26 cellular contexts compared by ENCODE assay signal in the genomic region with DNA sequence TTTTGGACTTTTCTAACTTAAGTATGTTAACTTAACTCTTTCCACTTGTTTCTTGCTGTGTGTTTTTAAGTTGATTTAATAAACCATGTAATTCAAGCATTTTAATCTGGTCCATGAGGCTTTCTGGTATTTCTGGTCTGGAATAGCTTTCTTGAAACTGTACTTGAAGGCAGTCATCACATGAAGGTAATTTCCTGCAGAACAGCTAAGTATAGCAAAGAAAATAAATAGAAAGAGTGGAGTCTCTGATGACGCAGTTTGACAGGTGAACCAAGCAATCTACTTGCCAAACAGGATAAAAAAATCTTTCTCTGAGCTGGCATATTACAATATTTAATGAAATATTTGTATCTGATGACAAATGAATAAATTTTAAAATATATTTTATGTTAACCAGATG.
"Had no signal": no experiment of that assay in that cellular context is flagged by ENCODE, and none has a peak within 500 bp of the region (broad histone marks: within the 10 kb centered on the region; RNA-seq: fewer than 3 reads in every experiment).

No MANE protein-coding gene starts in this region.

- H3K79me2 ChIP-seq: hepatocyte had no signal

- H3K27ac ChIP-seq: body of pancreas, cardiac muscle cell, hepatocyte, right lobe of liver had no signal

- DNase-seq: activated CD4-positive, alpha-beta memory T cell treated with anti-CD3 and anti-CD28 coated beads, Interleukin-2, amount 10 ng/mL, durations not matched to agents 7 days and 5 days; activated CD4-positive, alpha-beta T cell treated with anti-CD3 and anti-CD28 coated beads, Interleukin-2, amount 10 ng/mL, durations not matched to agents 24 days and 14 days; activated effector memory CD4-positive, alpha-beta T cell treated with anti-CD3 and anti-CD28 coated beads, Interleukin-2, amount 50 U/mL, for 16 hours; anterior cingulate cortex; body of pancreas; dermis blood vessel endothelial cell; effector CD8-positive, alpha-beta T cell; foreskin melanocyte; glutamatergic neuron; left ventricle myocardium superior; nephron progenitor cell; nucleus accumbens; right lobe of liver; stimulated activated CD4-positive, alpha-beta T cell treated with anti-CD3 and anti-CD28 coated beads, Interleukin-2, amount 100 ng/mL, for 48 hours; stimulated activated CD8-positive, alpha-beta memory T cell treated with anti-CD3 and anti-CD28 coated beads, Interleukin-4, amount 100 ng/mL, for 48 hours; stimulated activated naive CD4-positive, alpha-beta T cell; SW 1271; T-helper 17 cell had no signal

- H3K27ac Mint-ChIP-seq: activated CD4-positive, alpha-beta memory T cell treated with anti-CD3 and anti-CD28 coated beads, Interleukin-2, amount 10 ng/mL, durations not matched to agents 7 days and 5 days; activated CD4-positive, alpha-beta T cell treated with anti-CD3 and anti-CD28 coated beads, Interleukin-2, amount 10 ng/mL, durations not matched to agents 24 days and 14 days; activated naive CD4-positive, alpha-beta T cell treated with anti-CD3 and anti-CD28 coated beads, Interleukin-2, amount 50 U/mL, for 24 hours; memory B cell; nephron progenitor cell; T-helper 17 cell; type B pancreatic cell had no signal

- H2AFZ ChIP-seq: hepatocyte had no signal

- H3K27me3 ChIP-seq: body of pancreas, hepatocyte, right lobe of liver had no signal

- H3K4me3 Mint-ChIP-seq: activated CD4-positive, alpha-beta memory T cell treated with anti-CD3 and anti-CD28 coated beads, Interleukin-2, amount 10 ng/mL, durations not matched to agents 7 days and 5 days; activated CD4-positive, alpha-beta T cell treated with anti-CD3 and anti-CD28 coated beads, Interleukin-2, amount 10 ng/mL, durations not matched to agents 24 days and 14 days; activated naive CD4-positive, alpha-beta T cell treated with anti-CD3 and anti-CD28 coated beads, Interleukin-2, amount 50 U/mL, for 24 hours; memory B cell; nephron progenitor cell; T-helper 17 cell; type B pancreatic cell had no signal

- H3K36me3 ChIP-seq: cardiac muscle cell, right lobe of liver, thoracic aorta had no signal

- H3K9me3 ChIP-seq: body of pancreas, right lobe of liver, thoracic aorta had no signal

- H3K4me3 ChIP-seq: body of pancreas, cardiac muscle cell, hepatocyte, right lobe of liver, thoracic aorta had no signal

- H3K9me3 Mint-ChIP-seq: activated CD4-positive, alpha-beta memory T cell treated with anti-CD3 and anti-CD28 coated beads, Interleukin-2, amount 10 ng/mL, durations not matched to agents 7 days and 5 days; activated CD4-positive, alpha-beta T cell treated with anti-CD3 and anti-CD28 coated beads, Interleukin-2, amount 10 ng/mL, durations not matched to agents 24 days and 14 days; activated naive CD4-positive, alpha-beta T cell treated with anti-CD3 and anti-CD28 coated beads, Interleukin-2, amount 50 U/mL, for 24 hours; memory B cell; type B pancreatic cell had no signal

- H3K4me2 ChIP-seq: hepatocyte had no signal

- ATAC-seq: activated CD4-positive, CD25-positive, alpha-beta regulatory T cell treated with anti-CD3 and anti-CD28 coated beads, Interleukin-2, amount 50 U/mL, for 24 hours; body of pancreas; esophagus mucosa; left ventricle myocardium superior; right lobe of liver; T-helper 17 cell had no signal

- H3K36me3 Mint-ChIP-seq: activated naive CD4-positive, alpha-beta T cell treated with anti-CD3 and anti-CD28 coated beads, Interleukin-2, amount 50 U/mL, for 24 hours; type B pancreatic cell had no signal

- H3K4me1 ChIP-seq: body of pancreas, right lobe of liver had no signal

- H3K4me1 Mint-ChIP-seq: activated CD4-positive, alpha-beta memory T cell treated with anti-CD3 and anti-CD28 coated beads, Interleukin-2, amount 10 ng/mL, durations not matched to agents 7 days and 5 days; T-helper 17 cell had no signal

- H3K27me3 Mint-ChIP-seq: activated naive CD4-positive, alpha-beta T cell treated with anti-CD3 and anti-CD28 coated beads, Interleukin-2, amount 50 U/mL, for 24 hours; memory B cell had no signal
